ENCODE assay signal across 19 cellular contexts in the genomic region with DNA sequence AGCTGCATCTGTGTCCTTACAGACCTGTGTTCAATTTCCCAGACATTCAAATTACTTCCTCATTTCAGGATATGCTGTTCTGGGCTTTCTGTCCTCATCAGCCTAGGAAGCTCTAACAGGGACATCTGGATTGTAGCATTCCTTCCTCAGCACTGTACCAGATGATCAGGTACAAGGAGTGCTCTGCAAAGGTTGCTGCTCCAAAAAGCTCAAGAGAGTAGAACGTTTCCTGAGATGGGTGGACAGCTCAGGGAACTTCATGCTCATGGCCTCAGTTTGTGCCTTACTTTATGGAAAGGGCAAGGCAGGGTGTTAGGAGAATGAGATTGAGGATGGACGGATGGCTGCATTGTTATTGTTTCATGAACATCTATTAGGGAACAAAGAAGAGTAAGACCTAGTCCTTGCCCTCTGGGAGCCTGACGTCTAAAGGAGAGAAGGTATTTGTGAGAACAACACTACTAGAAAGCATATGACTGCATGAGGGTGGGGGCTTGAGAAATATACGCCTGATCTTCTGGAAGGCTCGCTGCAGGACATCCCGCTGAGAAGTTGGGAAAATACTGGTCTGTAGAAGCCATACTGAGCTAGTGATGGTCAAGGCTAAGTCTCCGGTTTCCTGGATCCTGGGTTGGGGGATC. TPM values are rescaled to one million over a fixed set of nuclear protein-coding genes. Genes with fewer than 3 reads are reported as not detected.
DNase-seq lines count a peak whose midpoint lies in the region; ATAC-seq and TF ChIP-seq lines count a peak whose summit lies in the region.
"Had no signal": no experiment of that assay in that cellular context is flagged by ENCODE, and none has a peak within 500 bp of the region (broad histone marks: within the 10 kb centered on the region; RNA-seq: fewer than 3 reads in every experiment).

No MANE protein-coding gene starts in this region.

- H3K4me3 ChIP-seq in HCT116 (replicated peaks in 1 of 2; ENCODE audit: low read depth in 1 of 2, low read length in 2 of 2) (no peak overlapping the region), PC-9 (no peak overlapping the region), fibroblast of mammary gland (ENCODE audit: control insufficient read depth, low read depth, low read length) (no peak overlapping the region), heart left ventricle (no peak overlapping the region)
- H3K4me3 ChIP-seq: tibial artery had no signal

- no peak overlapping the region for H3K9ac ChIP-seq in HCT116 (ENCODE audit: low read length)

- TF ChIP-seq POLR2A in HCT116 (IDR thresholded peaks at IDR 0.05; ENCODE audit: borderline replicate concordance, extremely low read depth, insufficient read depth, insufficient read length) (no peak), heart left ventricle (IDR thresholded peaks at IDR 0.05) (no peak)

- peaks cover 49% of the 10 kb centered on the region for H3F3A ChIP-seq in PC-9 (ENCODE audit: insufficient read depth, low read depth)

- BruUV-seq in HCT116 (replicated peaks; lab: Mats Ljungman, UMichigan): TSS peak; percentile 33
- BruUV-seq in PC-9 (replicated peaks; lab: Mats Ljungman, UMichigan): TSS peak; percentile 9

- intact Hi-C loops in HCT116 (cut with micrococcal nuclease): no loop called here
- intact Hi-C loops in PC-9 (cut with micrococcal nuclease; ENCODE audit: unreplicated experiment): no loop called here
- intact Hi-C loops in heart left ventricle (cut with DNase I): no loop called here

- no peak overlapping the region for H3K27ac ChIP-seq in HCT116 (ENCODE audit: low read depth, low read length)
- no peak overlapping the region for H3K27ac ChIP-seq in PC-9
- no peak overlapping the region for H3K27ac ChIP-seq in heart left ventricle
- H3K27ac ChIP-seq: tibial artery had no signal

- no peak overlapping the region for H3K4me2 ChIP-seq in HCT116 (ENCODE audit: low read length)
- no peak overlapping the region for H3K4me2 ChIP-seq in PC-9

- TF ChIP-seq CTCF in HCT116 (IDR thresholded peaks at IDR 0.05 in 2 of 3, conservative IDR thresholded peaks at IDR 0.05 in 1 of 3; ENCODE audit: borderline replicate concordance in 1 of 3, insufficient read depth in 1 of 3, low read depth in 2 of 3, low read length in 2 of 3) (no peak), PC-9 (conservative IDR thresholded peaks at IDR 0.05) (no peak), fibroblast of mammary gland (conservative IDR thresholded peaks at IDR 0.05; ENCODE audit: control insufficient read depth, insufficient read depth, low read depth, low read length) (no peak), heart left ventricle (IDR thresholded peaks at IDR 0.05) (no peak)

- POLR2A ChIA-PET in HCT116 (lab: Charles Lee): no interaction called here
- POLR2A ChIA-PET in PC-9 (lab: Charles Lee; ENCODE audit: unreplicated experiment): interaction anchor here (0.5 to 0.6 kb wide), 2 partner anchors 12 to 36 kb away, joined by 4 to 6 read pairs; no protein-coding TSS in a partner anchor

- H3K36me3 ChIP-seq in HCT116 (ENCODE audit: control insufficient read depth in 1 of 2, insufficient read depth in 2 of 2, low read length in 2 of 2) (peaks cover 0 to 11% of the 10 kb centered on the region in 2 experiments; a peak in 3 of 4 replicates), PC-9 (ENCODE audit: low read depth) (no peaks in the 10 kb centered on the region), heart left ventricle (peaks cover 0 to 20% (median 16%) of the 10 kb centered on the region in 9 donors)

- H3K4me1 ChIP-seq in HCT116 (ENCODE audit: control insufficient read depth in 1 of 2, insufficient read depth in 2 of 2, low read length in 2 of 2) (peaks cover 17 to 25% of the 10 kb centered on the region in 2 experiments), PC-9 (replicated peaks; ENCODE audit: insufficient read depth) (peaks cover 32% of the 10 kb centered on the region), heart left ventricle (no peaks in the 10 kb centered on the region)
- H3K4me1 ChIP-seq: tibial artery had no signal

- H3K27me3 ChIP-seq in HCT116 (ENCODE audit: insufficient read depth, low read length) (no peaks in the 10 kb centered on the region), PC-9 (ENCODE audit: insufficient read depth, low read depth) (no peaks in the 10 kb centered on the region), heart left ventricle (no peaks in the 10 kb centered on the region)
- H3K27me3 ChIP-seq: tibial artery had no signal

- WGBS in heart left ventricle, 4 donors: 59 to 62% (median 61%) methylated on average over 7 of the region's 7 CpGs

- H2AFZ ChIP-seq in HCT116 (ENCODE audit: low read depth, low read length, poor library complexity, severe bottlenecking): no peak overlapping the region
- H2AFZ ChIP-seq in PC-9: no peak overlapping the region

- H3K9me3 ChIP-seq in HCT116 (ENCODE audit: control insufficient read depth in 1 of 2, insufficient read depth in 1 of 2, low read depth in 1 of 2, low read length in 2 of 2) (no peaks in the 10 kb centered on the region), PC-9 (ENCODE audit: insufficient read depth, low read depth) (no peaks in the 10 kb centered on the region), heart left ventricle (no peaks in the 10 kb centered on the region)
- H3K9me3 ChIP-seq: tibial artery had no signal

- H3K9me2 ChIP-seq in HCT116 (ENCODE audit: insufficient read depth): no peaks in the 10 kb centered on the region
- H3K9me2 ChIP-seq in PC-9 (ENCODE audit: insufficient read depth): no peaks in the 10 kb centered on the region

- no peak for ATAC-seq in HCT116
- ATAC-seq in GM21737 (IDR thresholded peaks at IDR 0.05; ENCODE audit: unreplicated experiment): no peak
- ATAC-seq in heart left ventricle: no peak
- ATAC-seq: sciatic nerve had no signal

- TF ChIP-seq RAD21 in HCT116 (IDR thresholded peaks at IDR 0.05; ENCODE audit: low read depth): no peak

- no peaks in the 10 kb centered on the region for H3K79me2 ChIP-seq in HCT116 (ENCODE audit: insufficient read depth, low read length)
- H3K79me2 ChIP-seq in PC-9 (ENCODE audit: low read depth): no peaks in the 10 kb centered on the region

- peak; percentile 13 for DNase-seq in DMS153 (lab: John Stamatoyannopoulos, UW)
- DNase-seq in DMS153 treated with DMSO at 0.1 percent for 48 hours (lab: John Stamatoyannopoulos, UW; ENCODE audit: unreplicated experiment): no peak
- no peak for DNase-seq in HCT116 (ENCODE audit: low read depth, low spot score)
- DNase-seq in PC-9: no peak
- DNase-seq in fibroblast of mammary gland (ENCODE audit: low read depth): peak; percentile 11
- DNase-seq in heart left ventricle: no peak
- DNase-seq in ecto neural progenitor cell (ENCODE audit: low spot score): no peak
- DNase-seq: activated CD4-positive, CD25-positive, alpha-beta regulatory T cell; C1 segment of cervical spinal cord; caudate nucleus; DMS79; effector CD4-positive, alpha-beta T cell; H9; head of caudate nucleus; NCI-H1436 treated with DMSO at 0.1 percent for 48 hours; stimulated activated naive CD4-positive, alpha-beta T cell treated with Interleukin-2 at 50 U/mL for 16 hours; tibial artery had no signal

- H4K20me1 ChIP-seq in HCT116 (ENCODE audit: insufficient read depth) (no peaks in the 10 kb centered on the region), PC-9 (ENCODE audit: insufficient read depth) (no peaks in the 10 kb centered on the region)

- CTCF ChIA-PET in HCT116 (lab: Charles Lee) (no interaction called here), PC-9 (lab: Charles Lee) (interaction anchor here (0.7 kb wide), 1 partner anchor 39 kb away, joined by 3 read pairs; no protein-coding TSS in a partner anchor)

- RAD21 ChIA-PET in HCT116 (lab: Charles Lee; ENCODE audit: low non-redundant PET in 1 of 2, low total read pairs in 2 of 2, uncharacterized antibody in 2 of 2, unreplicated experiment in 2 of 2): no interaction called here

TF ChIP-seq in HCT116, 20 proteins besides CTCF, POLR2A, EP300 and RAD21 (continues in another document):
- no peak for TF ChIP-seq ELF1 (IDR thresholded peaks at IDR 0.05; ENCODE audit: borderline replicate concordance, low read depth)
- TF ChIP-seq CEBPB (IDR thresholded peaks at IDR 0.05; ENCODE audit: low read depth): no peak
- TF ChIP-seq, protein P1, sequence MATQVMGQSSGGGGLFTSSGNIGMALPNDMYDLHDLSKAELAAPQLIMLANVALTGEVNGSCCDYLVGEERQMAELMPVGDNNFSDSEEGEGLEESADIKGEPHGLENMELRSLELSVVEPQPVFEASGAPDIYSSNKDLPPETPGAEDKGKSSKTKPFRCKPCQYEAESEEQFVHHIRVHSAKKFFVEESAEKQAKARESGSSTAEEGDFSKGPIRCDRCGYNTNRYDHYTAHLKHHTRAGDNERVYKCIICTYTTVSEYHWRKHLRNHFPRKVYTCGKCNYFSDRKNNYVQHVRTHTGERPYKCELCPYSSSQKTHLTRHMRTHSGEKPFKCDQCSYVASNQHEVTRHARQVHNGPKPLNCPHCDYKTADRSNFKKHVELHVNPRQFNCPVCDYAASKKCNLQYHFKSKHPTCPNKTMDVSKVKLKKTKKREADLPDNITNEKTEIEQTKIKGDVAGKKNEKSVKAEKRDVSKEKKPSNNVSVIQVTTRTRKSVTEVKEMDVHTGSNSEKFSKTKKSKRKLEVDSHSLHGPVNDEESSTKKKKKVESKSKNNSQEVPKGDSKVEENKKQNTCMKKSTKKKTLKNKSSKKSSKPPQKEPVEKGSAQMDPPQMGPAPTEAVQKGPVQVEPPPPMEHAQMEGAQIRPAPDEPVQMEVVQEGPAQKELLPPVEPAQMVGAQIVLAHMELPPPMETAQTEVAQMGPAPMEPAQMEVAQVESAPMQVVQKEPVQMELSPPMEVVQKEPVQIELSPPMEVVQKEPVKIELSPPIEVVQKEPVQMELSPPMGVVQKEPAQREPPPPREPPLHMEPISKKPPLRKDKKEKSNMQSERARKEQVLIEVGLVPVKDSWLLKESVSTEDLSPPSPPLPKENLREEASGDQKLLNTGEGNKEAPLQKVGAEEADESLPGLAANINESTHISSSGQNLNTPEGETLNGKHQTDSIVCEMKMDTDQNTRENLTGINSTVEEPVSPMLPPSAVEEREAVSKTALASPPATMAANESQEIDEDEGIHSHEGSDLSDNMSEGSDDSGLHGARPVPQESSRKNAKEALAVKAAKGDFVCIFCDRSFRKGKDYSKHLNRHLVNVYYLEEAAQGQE (IDR thresholded peaks at IDR 0.05; ENCODE audit: low read depth): no peak
- TF ChIP-seq EZH2 (IDR thresholded peaks at IDR 0.05): no peak
- no peak for TF ChIP-seq POLR2AphosphoS5 (IDR thresholded peaks at IDR 0.05; ENCODE audit: low read depth, low read length)

RNA-seq across cellular contexts. Expression of a gene that starts 10.5 kb away (rescaled TPM):
- total RNA-seq in HCT116 (2021; ENCODE audit: unreplicated experiment) (13.7 TPM), PC-9 (2021) (16.9 and 22.3 TPM in 2 replicates), heart left ventricle (1 to 10 TPM; 3.4 to 6.3 (median 4.3) TPM)
- 7.2 and 8.6 TPM in 2 replicates for polyA plus RNA-seq in HCT116 (2012)
- polyA plus RNA-seq in heart left ventricle: 1 to 10 TPM; 3.9 to 4.9 TPM

RNA-seq across cellular contexts. Expression of a gene that starts 33.0 kb away (rescaled TPM):
- total RNA-seq in HCT116 (2021; ENCODE audit: unreplicated experiment) (12.5 TPM), PC-9 (2021) (15.8 and 22.2 TPM in 2 replicates), heart left ventricle (1 to 10 TPM; 2.8 to 9.0 (median 3.4) TPM)
- 7.3 and 9.2 TPM in 2 replicates for polyA plus RNA-seq in HCT116 (2012)
- 1 to 10 TPM; 3.0 to 3.3 TPM for polyA plus RNA-seq in heart left ventricle

RNA-seq across cellular contexts. Expression of a gene that starts 33.6 kb away (rescaled TPM):
- total RNA-seq in HCT116 (2021; ENCODE audit: unreplicated experiment) (30.4 TPM), PC-9 (2021) (32.5 and 35.9 TPM in 2 replicates), heart left ventricle (10 to 100 TPM; 11.0 to 21.4 (median 13.0) TPM)
- 17.3 and 20.7 TPM in 2 replicates for polyA plus RNA-seq in HCT116 (2012)
- 10 to 100 TPM in 1 of 2 donors, 1 to 10 TPM in 1; 6.6 to 12.5 TPM for polyA plus RNA-seq in heart left ventricle

Comparison
In these comparisons a context has a peak if more than half of its experiments do, and no peak if none do; other contexts are left out.
1. DNase-seq: peak in DMS153 (single experiment) and fibroblast of mammary gland (single experiment); none in DMS153 treated with DMSO at 0.1 percent for 48 hours (single experiment), HCT116 (single experiment), PC-9 (0 of 2), heart left ventricle (0 of 5) and ecto neural progenitor cell (single experiment).